Comparison of ENCODE assay signal across 1 cellular context in the genomic region with DNA sequence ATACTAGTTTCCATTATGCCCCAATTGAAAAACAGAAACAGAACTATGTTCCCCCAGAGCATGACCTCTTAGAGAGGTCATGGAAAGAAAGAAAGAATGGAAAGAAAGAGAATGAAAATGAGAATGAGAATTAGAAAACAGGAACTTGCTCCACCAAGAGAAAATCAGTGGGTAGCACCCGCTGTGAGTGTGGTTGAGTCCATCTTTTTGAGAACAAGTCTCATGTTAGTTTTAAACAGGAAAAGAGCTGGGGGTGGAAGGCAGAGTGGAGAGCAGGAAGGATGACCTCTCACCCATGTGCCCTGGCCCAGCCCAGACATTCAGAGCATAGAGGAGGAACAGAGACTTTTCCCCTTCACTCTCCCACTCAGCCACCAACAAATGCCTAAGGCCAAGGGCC.
TF ChIP-seq lines count a peak whose summit lies in the region.

No MANE protein-coding gene starts in this region.

TF ChIP-seq in H1, 55 proteins besides CTCF, POLR2A, EP300 and RAD21:
- TF ChIP-seq, protein P1, sequence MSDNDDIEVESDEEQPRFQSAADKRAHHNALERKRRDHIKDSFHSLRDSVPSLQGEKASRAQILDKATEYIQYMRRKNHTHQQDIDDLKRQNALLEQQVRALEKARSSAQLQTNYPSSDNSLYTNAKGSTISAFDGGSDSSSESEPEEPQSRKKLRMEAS (IDR thresholded peaks at IDR 0.05) = no peak
- TF ChIP-seq CHD2 (IDR thresholded peaks at IDR 0.05; ENCODE audit: low read length) (no peak), POLR2AphosphoS5 (IDR thresholded peaks at IDR 0.05; ENCODE audit: low read depth, low read length) (no peak), SIRT6 (IDR thresholded peaks at IDR 0.05; ENCODE audit: low read length) (no peak), EZH2 (IDR thresholded peaks at IDR 0.05; ENCODE audit: low read depth, low read length, severe bottlenecking) (no peak), CBX5 (IDR thresholded peaks at IDR 0.05; ENCODE audit: low read depth, low read length) (no peak), KDM4A (IDR thresholded peaks at IDR 0.05; ENCODE audit: low read depth, low read length, severe bottlenecking) (no peak), SIN3A (conservative IDR thresholded peaks at IDR 0.05 in 1 of 2, IDR thresholded peaks at IDR 0.05 in 1 of 2; ENCODE audit: low read depth in 1 of 2, low read length in 2 of 2) (no peak), KDM5A (IDR thresholded peaks at IDR 0.05; ENCODE audit: low read length) (no peak), YY1 (IDR thresholded peaks at IDR 0.05; ENCODE audit: low read depth, low read length) (no peak), BACH1 (IDR thresholded peaks at IDR 0.05; ENCODE audit: low read length) (no peak), JUN (IDR thresholded peaks at IDR 0.05; ENCODE audit: low read depth, low read length) (no peak), HDAC6 (IDR thresholded peaks at IDR 0.05; ENCODE audit: low read depth, low read length) (no peak), TEAD4 (IDR thresholded peaks at IDR 0.05; ENCODE audit: low read depth, low read length) (no peak), RBBP5 (IDR thresholded peaks at IDR 0.05; ENCODE audit: borderline replicate concordance, low read depth, low read length) (no peak), SP2 (IDR thresholded peaks at IDR 0.05; ENCODE audit: low read length) (no peak), CBX8 (IDR thresholded peaks at IDR 0.05; ENCODE audit: borderline replicate concordance, low read depth, low read length) (no peak), SP4 (IDR thresholded peaks at IDR 0.05; ENCODE audit: low read length) (no peak)
- TF ChIP-seq, protein P2, sequence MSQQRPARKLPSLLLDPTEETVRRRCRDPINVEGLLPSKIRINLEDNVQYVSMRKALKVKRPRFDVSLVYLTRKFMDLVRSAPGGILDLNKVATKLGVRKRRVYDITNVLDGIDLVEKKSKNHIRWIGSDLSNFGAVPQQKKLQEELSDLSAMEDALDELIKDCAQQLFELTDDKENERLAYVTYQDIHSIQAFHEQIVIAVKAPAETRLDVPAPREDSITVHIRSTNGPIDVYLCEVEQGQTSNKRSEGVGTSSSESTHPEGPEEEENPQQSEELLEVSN (IDR thresholded peaks at IDR 0.05) = no peak
- TF ChIP-seq, protein P3, sequence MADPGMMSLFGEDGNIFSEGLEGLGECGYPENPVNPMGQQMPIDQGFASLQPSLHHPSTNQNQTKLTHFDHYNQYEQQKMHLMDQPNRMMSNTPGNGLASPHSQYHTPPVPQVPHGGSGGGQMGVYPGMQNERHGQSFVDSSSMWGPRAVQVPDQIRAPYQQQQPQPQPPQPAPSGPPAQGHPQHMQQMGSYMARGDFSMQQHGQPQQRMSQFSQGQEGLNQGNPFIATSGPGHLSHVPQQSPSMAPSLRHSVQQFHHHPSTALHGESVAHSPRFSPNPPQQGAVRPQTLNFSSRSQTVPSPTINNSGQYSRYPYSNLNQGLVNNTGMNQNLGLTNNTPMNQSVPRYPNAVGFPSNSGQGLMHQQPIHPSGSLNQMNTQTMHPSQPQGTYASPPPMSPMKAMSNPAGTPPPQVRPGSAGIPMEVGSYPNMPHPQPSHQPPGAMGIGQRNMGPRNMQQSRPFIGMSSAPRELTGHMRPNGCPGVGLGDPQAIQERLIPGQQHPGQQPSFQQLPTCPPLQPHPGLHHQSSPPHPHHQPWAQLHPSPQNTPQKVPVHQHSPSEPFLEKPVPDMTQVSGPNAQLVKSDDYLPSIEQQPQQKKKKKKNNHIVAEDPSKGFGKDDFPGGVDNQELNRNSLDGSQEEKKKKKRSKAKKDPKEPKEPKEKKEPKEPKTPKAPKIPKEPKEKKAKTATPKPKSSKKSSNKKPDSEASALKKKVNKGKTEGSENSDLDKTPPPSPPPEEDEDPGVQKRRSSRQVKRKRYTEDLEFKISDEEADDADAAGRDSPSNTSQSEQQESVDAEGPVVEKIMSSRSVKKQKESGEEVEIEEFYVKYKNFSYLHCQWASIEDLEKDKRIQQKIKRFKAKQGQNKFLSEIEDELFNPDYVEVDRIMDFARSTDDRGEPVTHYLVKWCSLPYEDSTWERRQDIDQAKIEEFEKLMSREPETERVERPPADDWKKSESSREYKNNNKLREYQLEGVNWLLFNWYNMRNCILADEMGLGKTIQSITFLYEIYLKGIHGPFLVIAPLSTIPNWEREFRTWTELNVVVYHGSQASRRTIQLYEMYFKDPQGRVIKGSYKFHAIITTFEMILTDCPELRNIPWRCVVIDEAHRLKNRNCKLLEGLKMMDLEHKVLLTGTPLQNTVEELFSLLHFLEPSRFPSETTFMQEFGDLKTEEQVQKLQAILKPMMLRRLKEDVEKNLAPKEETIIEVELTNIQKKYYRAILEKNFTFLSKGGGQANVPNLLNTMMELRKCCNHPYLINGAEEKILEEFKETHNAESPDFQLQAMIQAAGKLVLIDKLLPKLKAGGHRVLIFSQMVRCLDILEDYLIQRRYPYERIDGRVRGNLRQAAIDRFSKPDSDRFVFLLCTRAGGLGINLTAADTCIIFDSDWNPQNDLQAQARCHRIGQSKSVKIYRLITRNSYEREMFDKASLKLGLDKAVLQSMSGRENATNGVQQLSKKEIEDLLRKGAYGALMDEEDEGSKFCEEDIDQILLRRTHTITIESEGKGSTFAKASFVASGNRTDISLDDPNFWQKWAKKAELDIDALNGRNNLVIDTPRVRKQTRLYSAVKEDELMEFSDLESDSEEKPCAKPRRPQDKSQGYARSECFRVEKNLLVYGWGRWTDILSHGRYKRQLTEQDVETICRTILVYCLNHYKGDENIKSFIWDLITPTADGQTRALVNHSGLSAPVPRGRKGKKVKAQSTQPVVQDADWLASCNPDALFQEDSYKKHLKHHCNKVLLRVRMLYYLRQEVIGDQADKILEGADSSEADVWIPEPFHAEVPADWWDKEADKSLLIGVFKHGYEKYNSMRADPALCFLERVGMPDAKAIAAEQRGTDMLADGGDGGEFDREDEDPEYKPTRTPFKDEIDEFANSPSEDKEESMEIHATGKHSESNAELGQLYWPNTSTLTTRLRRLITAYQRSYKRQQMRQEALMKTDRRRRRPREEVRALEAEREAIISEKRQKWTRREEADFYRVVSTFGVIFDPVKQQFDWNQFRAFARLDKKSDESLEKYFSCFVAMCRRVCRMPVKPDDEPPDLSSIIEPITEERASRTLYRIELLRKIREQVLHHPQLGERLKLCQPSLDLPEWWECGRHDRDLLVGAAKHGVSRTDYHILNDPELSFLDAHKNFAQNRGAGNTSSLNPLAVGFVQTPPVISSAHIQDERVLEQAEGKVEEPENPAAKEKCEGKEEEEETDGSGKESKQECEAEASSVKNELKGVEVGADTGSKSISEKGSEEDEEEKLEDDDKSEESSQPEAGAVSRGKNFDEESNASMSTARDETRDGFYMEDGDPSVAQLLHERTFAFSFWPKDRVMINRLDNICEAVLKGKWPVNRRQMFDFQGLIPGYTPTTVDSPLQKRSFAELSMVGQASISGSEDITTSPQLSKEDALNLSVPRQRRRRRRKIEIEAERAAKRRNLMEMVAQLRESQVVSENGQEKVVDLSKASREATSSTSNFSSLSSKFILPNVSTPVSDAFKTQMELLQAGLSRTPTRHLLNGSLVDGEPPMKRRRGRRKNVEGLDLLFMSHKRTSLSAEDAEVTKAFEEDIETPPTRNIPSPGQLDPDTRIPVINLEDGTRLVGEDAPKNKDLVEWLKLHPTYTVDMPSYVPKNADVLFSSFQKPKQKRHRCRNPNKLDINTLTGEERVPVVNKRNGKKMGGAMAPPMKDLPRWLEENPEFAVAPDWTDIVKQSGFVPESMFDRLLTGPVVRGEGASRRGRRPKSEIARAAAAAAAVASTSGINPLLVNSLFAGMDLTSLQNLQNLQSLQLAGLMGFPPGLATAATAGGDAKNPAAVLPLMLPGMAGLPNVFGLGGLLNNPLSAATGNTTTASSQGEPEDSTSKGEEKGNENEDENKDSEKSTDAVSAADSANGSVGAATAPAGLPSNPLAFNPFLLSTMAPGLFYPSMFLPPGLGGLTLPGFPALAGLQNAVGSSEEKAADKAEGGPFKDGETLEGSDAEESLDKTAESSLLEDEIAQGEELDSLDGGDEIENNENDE (IDR thresholded peaks at IDR 0.05; ENCODE audit: insufficient replicate concordance, low read length) = no peak
